In genomic region chr15:36370735-36371115, GRCh38 we compare ENCODE assay signal across 1 cellular context.
TF ChIP-seq lines count a peak whose summit lies in the region.

No MANE protein-coding gene starts in this region.

TF ChIP-seq in HEK293, 187 proteins besides CTCF, POLR2A, EP300 and RAD21 (continued from another document):
- TF ChIP-seq INSM2 (tag by site-specific recombination; IDR thresholded peaks at IDR 0.05), result peak; percentile 61; the same call in 1 of the 2 replicates
- no peak for TF ChIP-seq ZNF596 (tag by site-specific recombination; IDR thresholded peaks at IDR 0.05)
- TF ChIP-seq ZNF426 (tag by site-specific recombination; IDR thresholded peaks at IDR 0.05), result no peak
- peak; percentile 16; the same call in 1 of the 2 replicates for TF ChIP-seq SP3 (tag by site-specific recombination; IDR thresholded peaks at IDR 0.05)
- TF ChIP-seq ZBTB21 (tag by site-specific recombination; IDR thresholded peaks at IDR 0.05), result no peak
- no peak for TF ChIP-seq ZNF521 (tag by site-specific recombination; IDR thresholded peaks at IDR 0.05)
- no peak for TF ChIP-seq ZNF416 (tag by site-specific recombination; IDR thresholded peaks at IDR 0.05)
- TF ChIP-seq ZNF768 (tag by site-specific recombination; IDR thresholded peaks at IDR 0.05), result no peak
- TF ChIP-seq ZFHX2 (tag by site-specific recombination; conservative IDR thresholded peaks at IDR 0.05), result no peak
- TF ChIP-seq ZNF362 (tag by site-specific recombination; IDR thresholded peaks at IDR 0.05), result peak; percentile 46; the same call in 1 of the 2 replicates
- no peak for TF ChIP-seq ZNF302 (tag by site-specific recombination; IDR thresholded peaks at IDR 0.05; ENCODE audit: low read depth)
- no peak for TF ChIP-seq ZSCAN30 (tag by site-specific recombination; IDR thresholded peaks at IDR 0.05)
- TF ChIP-seq ZFP3 (tag by site-specific recombination; IDR thresholded peaks at IDR 0.05; ENCODE audit: low read depth), result no peak
- no peak for TF ChIP-seq ZNF776 (tag by site-specific recombination; IDR thresholded peaks at IDR 0.05; ENCODE audit: borderline replicate concordance)
- TF ChIP-seq ZNF629 (tag by site-specific recombination; IDR thresholded peaks at IDR 0.05), result peak; percentile 67; the same call in 1 of the 2 replicates
- TF ChIP-seq, protein P1, sequence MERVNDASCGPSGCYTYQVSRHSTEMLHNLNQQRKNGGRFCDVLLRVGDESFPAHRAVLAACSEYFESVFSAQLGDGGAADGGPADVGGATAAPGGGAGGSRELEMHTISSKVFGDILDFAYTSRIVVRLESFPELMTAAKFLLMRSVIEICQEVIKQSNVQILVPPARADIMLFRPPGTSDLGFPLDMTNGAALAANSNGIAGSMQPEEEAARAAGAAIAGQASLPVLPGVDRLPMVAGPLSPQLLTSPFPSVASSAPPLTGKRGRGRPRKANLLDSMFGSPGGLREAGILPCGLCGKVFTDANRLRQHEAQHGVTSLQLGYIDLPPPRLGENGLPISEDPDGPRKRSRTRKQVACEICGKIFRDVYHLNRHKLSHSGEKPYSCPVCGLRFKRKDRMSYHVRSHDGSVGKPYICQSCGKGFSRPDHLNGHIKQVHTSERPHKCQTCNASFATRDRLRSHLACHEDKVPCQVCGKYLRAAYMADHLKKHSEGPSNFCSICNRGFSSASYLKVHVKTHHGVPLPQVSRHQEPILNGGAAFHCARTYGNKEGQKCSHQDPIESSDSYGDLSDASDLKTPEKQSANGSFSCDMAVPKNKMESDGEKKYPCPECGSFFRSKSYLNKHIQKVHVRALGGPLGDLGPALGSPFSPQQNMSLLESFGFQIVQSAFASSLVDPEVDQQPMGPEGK (tag by site-specific recombination; IDR thresholded peaks at IDR 0.05), result no peak
- no peak for TF ChIP-seq ZNF837 (tag by site-specific recombination; IDR thresholded peaks at IDR 0.05)
- TF ChIP-seq FEZF1 (tag by site-specific recombination; IDR thresholded peaks at IDR 0.05), result no peak
- TF ChIP-seq ZNF623 (tag by site-specific recombination; IDR thresholded peaks at IDR 0.05), result no peak
- TF ChIP-seq, protein P2, sequence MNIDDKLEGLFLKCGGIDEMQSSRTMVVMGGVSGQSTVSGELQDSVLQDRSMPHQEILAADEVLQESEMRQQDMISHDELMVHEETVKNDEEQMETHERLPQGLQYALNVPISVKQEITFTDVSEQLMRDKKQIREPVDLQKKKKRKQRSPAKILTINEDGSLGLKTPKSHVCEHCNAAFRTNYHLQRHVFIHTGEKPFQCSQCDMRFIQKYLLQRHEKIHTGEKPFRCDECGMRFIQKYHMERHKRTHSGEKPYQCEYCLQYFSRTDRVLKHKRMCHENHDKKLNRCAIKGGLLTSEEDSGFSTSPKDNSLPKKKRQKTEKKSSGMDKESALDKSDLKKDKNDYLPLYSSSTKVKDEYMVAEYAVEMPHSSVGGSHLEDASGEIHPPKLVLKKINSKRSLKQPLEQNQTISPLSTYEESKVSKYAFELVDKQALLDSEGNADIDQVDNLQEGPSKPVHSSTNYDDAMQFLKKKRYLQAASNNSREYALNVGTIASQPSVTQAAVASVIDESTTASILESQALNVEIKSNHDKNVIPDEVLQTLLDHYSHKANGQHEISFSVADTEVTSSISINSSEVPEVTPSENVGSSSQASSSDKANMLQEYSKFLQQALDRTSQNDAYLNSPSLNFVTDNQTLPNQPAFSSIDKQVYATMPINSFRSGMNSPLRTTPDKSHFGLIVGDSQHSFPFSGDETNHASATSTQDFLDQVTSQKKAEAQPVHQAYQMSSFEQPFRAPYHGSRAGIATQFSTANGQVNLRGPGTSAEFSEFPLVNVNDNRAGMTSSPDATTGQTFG (tag by site-specific recombination; IDR thresholded peaks at IDR 0.05; ENCODE audit: borderline replicate concordance), result no peak
- TF ChIP-seq ZNF704 (tag by site-specific recombination; IDR thresholded peaks at IDR 0.05), result no peak
- peak; percentile 42; the same call in 1 of the 2 replicates for TF ChIP-seq HIC1 (tag by site-specific recombination; IDR thresholded peaks at IDR 0.05)
- TF ChIP-seq PRDM4 (tag by site-specific recombination; IDR thresholded peaks at IDR 0.05), result no peak
- no peak for TF ChIP-seq ZNF473 (tag by site-specific recombination; IDR thresholded peaks at IDR 0.05)
- TF ChIP-seq ZEB2 (tag by site-specific recombination; IDR thresholded peaks at IDR 0.05), result 0 out of 2 replicates have a peak, but pooled peaks have one; percentile 36
- TF ChIP-seq ZFP37 (tag by site-specific recombination; IDR thresholded peaks at IDR 0.05), result no peak
- no peak for TF ChIP-seq ZNF658 (tag by site-specific recombination; IDR thresholded peaks at IDR 0.05)
- TF ChIP-seq, protein P3, sequence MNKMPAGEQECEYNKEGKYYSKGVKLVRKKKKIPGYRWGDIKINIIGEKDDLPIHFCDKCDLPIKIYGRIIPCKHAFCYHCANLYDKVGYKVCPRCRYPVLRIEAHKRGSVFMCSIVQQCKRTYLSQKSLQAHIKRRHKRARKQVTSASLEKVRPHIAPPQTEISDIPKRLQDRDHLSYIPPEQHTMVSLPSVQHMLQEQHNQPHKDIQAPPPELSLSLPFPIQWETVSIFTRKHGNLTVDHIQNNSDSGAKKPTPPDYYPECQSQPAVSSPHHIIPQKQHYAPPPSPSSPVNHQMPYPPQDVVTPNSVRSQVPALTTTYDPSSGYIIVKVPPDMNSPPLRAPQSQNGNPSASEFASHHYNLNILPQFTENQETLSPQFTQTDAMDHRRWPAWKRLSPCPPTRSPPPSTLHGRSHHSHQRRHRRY (tag by site-specific recombination; IDR thresholded peaks at IDR 0.05), result no peak
- TF ChIP-seq HOXC10 (CRISPR knock-in tag; IDR thresholded peaks at IDR 0.05), result no peak
- no peak for TF ChIP-seq ZNF707 (tag by site-specific recombination; IDR thresholded peaks at IDR 0.05)
- no peak for TF ChIP-seq ZSCAN16 (tag by site-specific recombination; IDR thresholded peaks at IDR 0.05)
- TF ChIP-seq ZNF155 (tag by site-specific recombination; IDR thresholded peaks at IDR 0.05), result no peak
- no peak for TF ChIP-seq ZNF114 (tag by site-specific recombination; IDR thresholded peaks at IDR 0.05)
- TF ChIP-seq ZNF140 (tag by site-specific recombination; IDR thresholded peaks at IDR 0.05), result no peak
- TF ChIP-seq, protein P4, sequence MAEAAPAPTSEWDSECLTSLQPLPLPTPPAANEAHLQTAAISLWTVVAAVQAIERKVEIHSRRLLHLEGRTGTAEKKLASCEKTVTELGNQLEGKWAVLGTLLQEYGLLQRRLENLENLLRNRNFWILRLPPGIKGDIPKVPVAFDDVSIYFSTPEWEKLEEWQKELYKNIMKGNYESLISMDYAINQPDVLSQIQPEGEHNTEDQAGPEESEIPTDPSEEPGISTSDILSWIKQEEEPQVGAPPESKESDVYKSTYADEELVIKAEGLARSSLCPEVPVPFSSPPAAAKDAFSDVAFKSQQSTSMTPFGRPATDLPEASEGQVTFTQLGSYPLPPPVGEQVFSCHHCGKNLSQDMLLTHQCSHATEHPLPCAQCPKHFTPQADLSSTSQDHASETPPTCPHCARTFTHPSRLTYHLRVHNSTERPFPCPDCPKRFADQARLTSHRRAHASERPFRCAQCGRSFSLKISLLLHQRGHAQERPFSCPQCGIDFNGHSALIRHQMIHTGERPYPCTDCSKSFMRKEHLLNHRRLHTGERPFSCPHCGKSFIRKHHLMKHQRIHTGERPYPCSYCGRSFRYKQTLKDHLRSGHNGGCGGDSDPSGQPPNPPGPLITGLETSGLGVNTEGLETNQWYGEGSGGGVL (tag by site-specific recombination; IDR thresholded peaks at IDR 0.05), result peak; percentile 31; the same call in 1 of the 2 replicates
- peak; percentile 32; the same call in 1 of the 2 replicates for TF ChIP-seq SP7 (tag by site-specific recombination; IDR thresholded peaks at IDR 0.05)
- TF ChIP-seq MYNN (tag by site-specific recombination; IDR thresholded peaks at IDR 0.05; ENCODE audit: borderline replicate concordance), result no peak
- TF ChIP-seq, protein P5, sequence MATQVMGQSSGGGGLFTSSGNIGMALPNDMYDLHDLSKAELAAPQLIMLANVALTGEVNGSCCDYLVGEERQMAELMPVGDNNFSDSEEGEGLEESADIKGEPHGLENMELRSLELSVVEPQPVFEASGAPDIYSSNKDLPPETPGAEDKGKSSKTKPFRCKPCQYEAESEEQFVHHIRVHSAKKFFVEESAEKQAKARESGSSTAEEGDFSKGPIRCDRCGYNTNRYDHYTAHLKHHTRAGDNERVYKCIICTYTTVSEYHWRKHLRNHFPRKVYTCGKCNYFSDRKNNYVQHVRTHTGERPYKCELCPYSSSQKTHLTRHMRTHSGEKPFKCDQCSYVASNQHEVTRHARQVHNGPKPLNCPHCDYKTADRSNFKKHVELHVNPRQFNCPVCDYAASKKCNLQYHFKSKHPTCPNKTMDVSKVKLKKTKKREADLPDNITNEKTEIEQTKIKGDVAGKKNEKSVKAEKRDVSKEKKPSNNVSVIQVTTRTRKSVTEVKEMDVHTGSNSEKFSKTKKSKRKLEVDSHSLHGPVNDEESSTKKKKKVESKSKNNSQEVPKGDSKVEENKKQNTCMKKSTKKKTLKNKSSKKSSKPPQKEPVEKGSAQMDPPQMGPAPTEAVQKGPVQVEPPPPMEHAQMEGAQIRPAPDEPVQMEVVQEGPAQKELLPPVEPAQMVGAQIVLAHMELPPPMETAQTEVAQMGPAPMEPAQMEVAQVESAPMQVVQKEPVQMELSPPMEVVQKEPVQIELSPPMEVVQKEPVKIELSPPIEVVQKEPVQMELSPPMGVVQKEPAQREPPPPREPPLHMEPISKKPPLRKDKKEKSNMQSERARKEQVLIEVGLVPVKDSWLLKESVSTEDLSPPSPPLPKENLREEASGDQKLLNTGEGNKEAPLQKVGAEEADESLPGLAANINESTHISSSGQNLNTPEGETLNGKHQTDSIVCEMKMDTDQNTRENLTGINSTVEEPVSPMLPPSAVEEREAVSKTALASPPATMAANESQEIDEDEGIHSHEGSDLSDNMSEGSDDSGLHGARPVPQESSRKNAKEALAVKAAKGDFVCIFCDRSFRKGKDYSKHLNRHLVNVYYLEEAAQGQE (tag by site-specific recombination; IDR thresholded peaks at IDR 0.05), result no peak
- 0 out of 2 replicates have a peak, but pooled peaks have one; percentile 26 for TF ChIP-seq KLF10 (tag by site-specific recombination; IDR thresholded peaks at IDR 0.05)
